Comparison of ENCODE assay signal across 13 cellular contexts in the genomic region with DNA sequence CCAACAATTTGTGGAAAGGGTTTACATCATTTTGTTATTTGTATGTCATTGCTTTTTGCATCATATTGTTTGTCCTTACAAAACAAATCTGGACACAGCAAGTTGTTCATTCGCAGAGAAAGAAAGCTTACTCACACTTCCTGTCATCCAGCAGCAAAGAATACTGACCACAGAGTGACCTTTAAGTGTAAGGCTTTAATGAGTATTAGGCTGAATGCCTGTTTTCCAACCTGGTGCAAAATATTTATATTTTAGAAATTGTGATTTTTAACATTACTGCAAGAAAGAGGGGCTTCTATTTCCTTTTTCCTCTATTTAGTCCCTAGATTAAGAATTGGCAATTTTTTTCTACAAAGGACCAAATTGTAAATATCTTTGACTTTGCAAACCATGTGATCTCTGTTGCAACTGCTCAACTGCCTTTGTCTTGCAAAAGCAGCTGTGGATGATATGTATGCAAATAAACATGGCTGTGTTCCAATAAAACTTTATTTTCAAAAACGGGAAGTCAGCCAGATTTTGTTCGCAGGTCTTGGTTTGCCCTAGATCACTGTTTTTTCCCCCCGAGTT. TPM values are rescaled to one million over a fixed set of nuclear protein-coding genes. Genes with fewer than 3 reads are reported as not detected.
DNase-seq lines count a peak whose midpoint lies in the region; ATAC-seq, FAIRE-seq and TF ChIP-seq lines count a peak whose summit lies in the region.
"Had no signal": no experiment of that assay in that cellular context is flagged by ENCODE, and none has a peak within 500 bp of the region (broad histone marks: within the 10 kb centered on the region; RNA-seq: fewer than 3 reads in every experiment).

No MANE protein-coding gene starts in this region.

- CTCF ChIA-PET in HepG2 (lab: Yijun Ruan, JAX; ENCODE audit: low intra/inter-chr PET ratio, low total read pairs), result no interaction called here

- H3K4me3 ChIP-seq in Karpas-422 (ENCODE audit: low read length), result peak overlapping the region; percentile 17; the same call in 1 of the 2 replicates
- peak overlapping the region in 2 of 3 experiments; percentile 22 to 34; a peak in 4 of 6 replicates for H3K4me3 ChIP-seq in HepG2 (replicated peaks in 1 of 3; ENCODE audit: insufficient read depth in 1 of 3, low read depth in 2 of 3, low read length in 3 of 3)
- no peak overlapping the region for H3K4me3 ChIP-seq in ascending aorta
- H3K4me3 ChIP-seq: coronary artery had no signal

- H3K27ac ChIP-seq in Karpas-422 (ENCODE audit: low read length) (peak overlapping the region; percentile 94), HepG2 (ENCODE audit: extremely low read length, insufficient read depth, low read length) (peak overlapping the region; percentile 35), ascending aorta (no peak overlapping the region)

- intact Hi-C loops in HepG2 (cut with micrococcal nuclease; ENCODE audit: unreplicated experiment), result no loop called here
- intact Hi-C loops in ascending aorta (cut with DNase I), result no loop called here

- TF ChIP-seq RAD21 in HepG2 (CRISPR knock-in tag; IDR thresholded peaks at IDR 0.05), result no peak

- DNase-seq in AG08395 (ENCODE audit: low spot score) (peak; percentile 56), Karpas-422 (peak; percentile 95), amniotic stem cell (lab: John Stamatoyannopoulos, UW) (peak; percentile 31), HepG2 (ENCODE audit: low spot score) (peak; percentile 76), NCI-H1930 (lab: John Stamatoyannopoulos, UW) (no peak), ascending aorta (ENCODE audit: low spot score in 2 of 2) (no peak), DMS153 (lab: John Stamatoyannopoulos, UW) (no peak)
- DNase-seq in stimulated activated naive CD4-positive, alpha-beta T cell (lab: John Stamatoyannopoulos, UW), result no peak
- DNase-seq: CD4-positive, CD25-positive, alpha-beta regulatory T cell; KG1; left cardiac atrium; SHP77 had no signal

- H3K9me3 ChIP-seq in Karpas-422 (ENCODE audit: low read length) (no peaks in the 10 kb centered on the region), HepG2 (ENCODE audit: low read length) (no peaks in the 10 kb centered on the region), ascending aorta (no peaks in the 10 kb centered on the region)

- TF ChIP-seq EP300 in HepG2 (IDR thresholded peaks at IDR 0.05; ENCODE audit: low read depth in 2 of 2, low read length in 2 of 2), result no peak; a peak in 1 of 4 replicates
- no peak; the same call in 1 of the 2 replicates for TF ChIP-seq EP300 in HepG2 (CRISPR knock-in tag; IDR thresholded peaks at IDR 0.05; ENCODE audit: borderline replicate concordance)

- FAIRE-seq in HepG2 (lab: Jason Lieb, UNC), result no peak

- H3K9ac ChIP-seq in Karpas-422 (ENCODE audit: low read length) (peak overlapping the region; percentile 48), HepG2 (ENCODE audit: insufficient read depth, low read depth, low read length) (peak overlapping the region; percentile 50; the same call in 1 of the 2 replicates)

- BruUV-seq in HepG2 (replicated peaks; lab: Mats Ljungman, UMichigan), result no TSS peak

- H3K4me1 ChIP-seq in Karpas-422 (ENCODE audit: low read length) (peaks cover 90% of the 10 kb centered on the region), HepG2 (ENCODE audit: insufficient read depth, low read length) (peaks cover 60% of the 10 kb centered on the region), ascending aorta (peaks cover 3 to 18% of the 10 kb centered on the region in 2 donors)

- 35% methylated on average over 4 of the region's 4 CpGs for WGBS in HepG2 (ENCODE audit: low lambda C conversion rate)

- TF ChIP-seq CTCF in HepG2 (CRISPR knock-in tag; IDR thresholded peaks at IDR 0.05) (no peak), ascending aorta (IDR thresholded peaks at IDR 0.05) (no peak)

- TF ChIP-seq POLR2A in HepG2 (IDR thresholded peaks at IDR 0.05; ENCODE audit: insufficient read depth in 1 of 2, low read depth in 2 of 2, low read length in 2 of 2), result no peak

- no peak overlapping the region for H2AFZ ChIP-seq in Karpas-422 (ENCODE audit: low read length)
- peak overlapping the region; percentile 37 for H2AFZ ChIP-seq in HepG2 (ENCODE audit: low read length)

- POLR2A ChIA-PET in HepG2 (lab: Yijun Ruan, JAX), result interaction anchor here (0.8 to 2.9 kb wide), 5 partner anchors 14 to 41 kb away, joined by 4 to 9 read pairs (median 6); no protein-coding TSS in a partner anchor

- H4K20me1 ChIP-seq in Karpas-422 (ENCODE audit: insufficient read depth, low read depth, low read length) (no peaks in the 10 kb centered on the region), HepG2 (ENCODE audit: insufficient read depth, low read length) (no peaks in the 10 kb centered on the region)

- no peaks in the 10 kb centered on the region for H3K9me2 ChIP-seq in Karpas-422 (replicated peaks; ENCODE audit: insufficient read depth, low read length)

- H3K27me3 ChIP-seq in Karpas-422 (ENCODE audit: low read length), result no peaks in the 10 kb centered on the region
- no peaks in the 10 kb centered on the region; a peak in 1 of 5 replicates for H3K27me3 ChIP-seq in HepG2 (ENCODE audit: control insufficient read depth in 1 of 2, insufficient read depth in 2 of 2, low read length in 2 of 2)
- H3K27me3 ChIP-seq in ascending aorta, result no peaks in the 10 kb centered on the region

- peak; percentile 17; the same call in 1 of the 3 replicates for ATAC-seq in HepG2
- ATAC-seq: left cardiac atrium had no signal

- in situ Hi-C loops in HepG2 (cut with HindIII; ENCODE audit: extremely low pct_ligation_motif_present, low pct_unique_long_range_greater_than_20kb), result no loop called here

- H3K36me3 ChIP-seq in Karpas-422 (ENCODE audit: insufficient read depth, low read length), result no peaks in the 10 kb centered on the region
- no peaks in the 10 kb centered on the region for H3K36me3 ChIP-seq in HepG2 (replicated peaks in 1 of 2; ENCODE audit: control insufficient read depth in 1 of 2, insufficient read depth in 2 of 2, low read length in 2 of 2)
- H3K36me3 ChIP-seq in ascending aorta, result no peaks in the 10 kb centered on the region

- H3K79me2 ChIP-seq in Karpas-422 (ENCODE audit: low read length), result no peaks in the 10 kb centered on the region
- no peaks in the 10 kb centered on the region for H3K79me2 ChIP-seq in HepG2 (ENCODE audit: insufficient read depth, low read length)

- H3K4me2 ChIP-seq in Karpas-422 (ENCODE audit: low read depth, low read length, poor library complexity, severe bottlenecking) (peak overlapping the region; percentile 56), HepG2 (ENCODE audit: low read depth, low read length) (peak overlapping the region; percentile 75)

TF ChIP-seq in HepG2, 621 proteins besides CTCF, POLR2A, EP300 and RAD21 (continues in another document):
- peak; percentile 60; the same call in 1 of the 2 replicates for TF ChIP-seq FOXK1 (CRISPR knock-in tag; IDR thresholded peaks at IDR 0.05; ENCODE audit: borderline replicate concordance, low read depth)

RNA-seq across cellular contexts. Expression of gene ITGB1, which starts 27.8 kb away (rescaled TPM):
- 526 and 559 TPM in 2 replicates for total RNA-seq in Karpas-422 (2014; rRNA removed; shearing (Covaris generic); ENCODE audit: low replicate concordance)
- total RNA-seq in HepG2 (2016; rRNA removed; fragmentation: Illumina TruSeq; extraction: Trizol), result 123 and 190 TPM in 2 replicates
- total RNA-seq in HepG2 (2016; cell fraction: cytosol; rRNA removed; fragmentation: Illumina TruSeq; extraction: Trizol; ENCODE audit: low read depth), result 12.8 and 13.0 TPM in 2 replicates
- total RNA-seq in HepG2 (2016; cell fraction: insoluble cytoplasmic fraction; rRNA removed; fragmentation: Illumina TruSeq; extraction: Trizol), result 125 and 196 TPM in 2 replicates
- total RNA-seq in HepG2 (2016; cell fraction: membrane; rRNA removed; fragmentation: Illumina TruSeq; extraction: Trizol), result 42.7 and 46.7 TPM in 2 replicates
- total RNA-seq in HepG2 (2016; cell fraction: nucleus; rRNA removed; fragmentation: Illumina TruSeq; extraction: Trizol), result 196 and 214 TPM in 2 replicates
- polyA plus RNA-seq in HepG2 (2011; rRNA removed), result 182 and 204 TPM in 2 replicates
- polyA plus RNA-seq in HepG2 (2011; cell fraction: cytosol; rRNA removed), result 96.4 and 188 TPM in 2 replicates
- 38.6 and 61.3 TPM in 2 replicates for polyA plus RNA-seq in HepG2 (2011; cell fraction: nucleus; rRNA removed)
- 233 and 276 TPM in 2 replicates for polyA plus RNA-seq in HepG2 (2012)
- 7.7 and 7.8 TPM in 2 replicates for polyA plus RNA-seq in HepG2 (2016; cell fraction: cytosol; fragmentation: Illumina TruSeq; extraction: Trizol; ENCODE audit: low read depth)
- polyA plus RNA-seq in HepG2 (2016; cell fraction: insoluble cytoplasmic fraction; fragmentation: Illumina TruSeq; extraction: Trizol; ENCODE audit: low read depth), result 97.9 and 104 TPM in 2 replicates
- 21.6 and 25.4 TPM in 2 replicates for polyA plus RNA-seq in HepG2 (2016; cell fraction: membrane; fragmentation: Illumina TruSeq; extraction: Trizol; ENCODE audit: low read depth)
- polyA plus RNA-seq in HepG2 (2016; cell fraction: nucleus; fragmentation: Illumina TruSeq; extraction: Trizol; ENCODE audit: insufficient read depth, low read depth), result 187 and 204 TPM in 2 replicates
- polyA minus RNA-seq in HepG2 (2011; rRNA and poly(A)+ RNA removed; ENCODE audit: low replicate concordance), result 148 and 185 TPM in 2 replicates
- 165 and 204 TPM in 2 replicates for polyA minus RNA-seq in HepG2 (2011; cell fraction: cytosol; rRNA and poly(A)+ RNA removed)
- 170 and 220 TPM in 2 replicates for polyA minus RNA-seq in HepG2 (2011; cell fraction: nucleus; rRNA and poly(A)+ RNA removed)
- 569 TPM for total RNA-seq in ascending aorta

Comparison
In these comparisons a context has a peak if more than half of its experiments do, and no peak if none do; other contexts are left out.
1. DNase-seq: peak in AG08395 (single experiment), Karpas-422 (single experiment), amniotic stem cell (single experiment) and HepG2 (single experiment); none in NCI-H1930 (0 of 2), ascending aorta (0 of 2), DMS153 (single experiment) and stimulated activated naive CD4-positive, alpha-beta T cell (0 of 6).
2. H3K27ac ChIP-seq: peak in Karpas-422 (single experiment) and HepG2 (single experiment); none in ascending aorta (0 of 2).
3. H3K4me3 ChIP-seq: peak in Karpas-422 (single experiment) and HepG2 (2 of 3); none in ascending aorta (0 of 2).